13 cellular contexts compared by ENCODE assay signal in genomic region chr6:37491161-37491829, GRCh38. TPM values are rescaled to one million over a fixed set of nuclear protein-coding genes. Genes with fewer than 3 reads are reported as not detected.
A peak's percentile ranks its signal among the peaks of the same experiment; 100 is the strongest.
DNase-seq lines count a peak whose midpoint lies in the region; ATAC-seq and TF ChIP-seq lines count a peak whose summit lies in the region.
"Had no signal": no experiment of that assay in that cellular context is flagged by ENCODE, and none has a peak within 500 bp of the region (broad histone marks: within the 10 kb centered on the region; RNA-seq: fewer than 3 reads in every experiment).

No MANE protein-coding gene starts in this region.

- H3K9ac ChIP-seq in MM.1S (ENCODE audit: low read length) = no peak overlapping the region

- H3K4me1 Mint-ChIP-seq in T-cell = peaks cover 56 to 82% (median 73%) of the 10 kb centered on the region in 3 donors

- no peaks in the 10 kb centered on the region for H4K20me1 ChIP-seq in MM.1S (ENCODE audit: insufficient read depth, low read length)

- H3K36me3 Mint-ChIP-seq in T-cell = no peaks in the 10 kb centered on the region

- H3K27me3 ChIP-seq in heart left ventricle (no peaks in the 10 kb centered on the region), sigmoid colon (no peaks in the 10 kb centered on the region), MM.1S (replicated peaks; ENCODE audit: insufficient read depth, low read length) (no peaks in the 10 kb centered on the region)

- POLR2A ChIA-PET in T-cell (lab: Charles Lee) = interaction anchor here in 1 of 2 donors (1.0 to 2.1 kb wide), 2 partner anchors 11 to 26 kb away, joined by 3 to 8 read pairs; no protein-coding TSS in a partner anchor

- H3K4me1 ChIP-seq in heart left ventricle (peaks cover 0 to 37% (median 25%) of the 10 kb centered on the region in 12 donors), sigmoid colon (peaks cover 0 to 23% (median 17%) of the 10 kb centered on the region in 4 donors), MM.1S (ENCODE audit: low read length) (no peaks in the 10 kb centered on the region)

- ATAC-seq in T-cell (replicated peaks in 1 of 4) = peak in 2 of 4 experiments; percentile 18
- peak; percentile 18 to 41 (median 33) for ATAC-seq in heart left ventricle
- ATAC-seq: K562 had no signal

- TF ChIP-seq CTCF in heart left ventricle (IDR thresholded peaks at IDR 0.05) = no peak
- no peak for TF ChIP-seq CTCF in sigmoid colon (IDR thresholded peaks at IDR 0.05)
- TF ChIP-seq CTCF in MM.1S (IDR thresholded peaks at IDR 0.05; ENCODE audit: low read length) = no peak

- peak overlapping the region in 2 of 12 donors; percentile 27 for H3K27ac ChIP-seq in heart left ventricle
- H3K27ac ChIP-seq in sigmoid colon = no peak overlapping the region
- no peak overlapping the region for H3K27ac ChIP-seq in MM.1S (ENCODE audit: low read length)
- H3K27ac ChIP-seq: SK-N-MC had no signal

- H3K4me3 Mint-ChIP-seq in T-cell = peak overlapping the region in 1 of 3 donors; percentile 33

- peak; percentile 66 for DNase-seq in activated effector memory CD4-positive, alpha-beta T cell treated with anti-CD3 and anti-CD28 coated beads, Interleukin-2, amount 50 U/mL, for 16 hours
- DNase-seq in activated effector memory CD4-positive, alpha-beta T cell treated with Interleukin-2 at 50 U/mL for 16 hours = no peak
- DNase-seq in T-cell = no peak
- no peak for DNase-seq in heart left ventricle
- DNase-seq in sigmoid colon = peak; percentile 48
- DNase-seq in HUDEP-2 (lab: John Stamatoyannopoulos, UW; ENCODE audit: unreplicated experiment in 76 of 76) = no peak
- DNase-seq in MM.1S = no peak
- DNase-seq in GF-D8 (lab: John Stamatoyannopoulos, UW) = no peak
- DNase-seq: activated CD4-positive, alpha-beta T cell treated with anti-CD3 and anti-CD28 coated beads for 1 hour; NCI-H1694 treated with DMSO at 0.1 percent for 48 hours; stimulated activated CD4-positive, alpha-beta T cell treated with anti-CD3 and anti-CD28 coated beads, Interleukin-4, amount 100 ng/mL, for 1 hour had no signal

- intact Hi-C loops in heart left ventricle (cut with DNase I) = no loop called here
- intact Hi-C loops in sigmoid colon (cut with DNase I) = no loop called here

- no peak overlapping the region for H2AFZ ChIP-seq in MM.1S (ENCODE audit: low read length)

- 51 to 57% (median 55%) methylated on average over 11 to 12 of the region's 12 CpGs for WGBS in heart left ventricle, 4 donors
- 84% methylated on average over 12 of the region's 12 CpGs for WGBS in sigmoid colon, 2 donors

- H3K9me3 ChIP-seq in heart left ventricle = no peaks in the 10 kb centered on the region
- H3K9me3 ChIP-seq in sigmoid colon = no peaks in the 10 kb centered on the region
- H3K9me3 ChIP-seq in MM.1S (replicated peaks; ENCODE audit: insufficient read depth, low read length) = no peaks in the 10 kb centered on the region

- H3K4me3 ChIP-seq in heart left ventricle = no peak overlapping the region
- H3K4me3 ChIP-seq in sigmoid colon = no peak overlapping the region
- no peak overlapping the region for H3K4me3 ChIP-seq in MM.1S (ENCODE audit: low read length)
- H3K4me3 ChIP-seq: K562 had no signal

- CTCF ChIA-PET in T-cell (lab: Charles Lee) = interaction anchor here in 1 of 2 donors (0.6 to 1.2 kb wide), 4 partner anchors 24 to 108 kb away, joined by 3 to 4 read pairs (median 4); no protein-coding TSS in a partner anchor

- peaks cover 0 to 7% (median 0%) of the 10 kb centered on the region in 9 donors for H3K36me3 ChIP-seq in heart left ventricle
- peaks cover 0 to 4% (median 0%) of the 10 kb centered on the region in 4 donors for H3K36me3 ChIP-seq in sigmoid colon
- H3K36me3 ChIP-seq in MM.1S (replicated peaks; ENCODE audit: insufficient read depth, low read length) = no peaks in the 10 kb centered on the region

- no peaks in the 10 kb centered on the region for H3F3A ChIP-seq in MM.1S (ENCODE audit: insufficient read depth, low read length)

- no peak for TF ChIP-seq EP300 in sigmoid colon (IDR thresholded peaks at IDR 0.05)

- no peaks in the 10 kb centered on the region for H3K9me2 ChIP-seq in MM.1S (replicated peaks; ENCODE audit: insufficient read depth, low read length)

- 0 out of 2 replicates have a peak, but pooled peaks cover 3% of the 10 kb centered on the region for H3K79me2 ChIP-seq in MM.1S (ENCODE audit: low read length)

- no peak overlapping the region for H3K4me2 ChIP-seq in MM.1S (ENCODE audit: low read depth, low read length)

- no peaks in the 10 kb centered on the region for H3K27me3 Mint-ChIP-seq in T-cell

- no peaks in the 10 kb centered on the region for H3K9me3 Mint-ChIP-seq in T-cell

- TF ChIP-seq POLR2A in heart left ventricle (IDR thresholded peaks at IDR 0.05) (no peak), sigmoid colon (IDR thresholded peaks at IDR 0.05) (no peak)

- peak overlapping the region; percentile 63 to 96 for H3K27ac Mint-ChIP-seq in T-cell

RNA-seq across cellular contexts. Expression of gene CCDC167, which starts 8.4 kb away (rescaled TPM):
- total RNA-seq in T-cell (10 to 100 TPM; 14.3 to 25.2 (median 17.8) TPM), heart left ventricle (10 to 100 TPM; 17.6 to 53.7 (median 25.2) TPM), sigmoid colon (10 to 100 TPM; 16.0 to 36.4 (median 22.0) TPM)
- polyA plus RNA-seq in heart left ventricle (10 to 100 TPM; 44.2 to 76.7 TPM), sigmoid colon (10 to 100 TPM; 13.8 to 54.0 (median 30.3) TPM)

RNA-seq across cellular contexts. Expression of gene CMTR1, which starts 58.3 kb away (rescaled TPM):
- total RNA-seq in T-cell (10 to 100 TPM; 62.5 to 82.7 (median 75.2) TPM), heart left ventricle (10 to 100 TPM; 23.1 to 40.7 (median 31.9) TPM), sigmoid colon (10 to 100 TPM; 30.8 to 33.5 (median 33.3) TPM)
- polyA plus RNA-seq in heart left ventricle (10 to 100 TPM; 16.3 to 19.2 TPM), sigmoid colon (10 to 100 TPM in 1 of 3 donors, 1 to 10 TPM in 2; 4.2 to 27.0 (median 4.8) TPM)

Comparison
In these comparisons a context has a peak if more than half of its experiments do, and no peak if none do; other contexts are left out.
1. DNase-seq: peak in activated effector memory CD4-positive, alpha-beta T cell treated with anti-CD3 and anti-CD28 coated beads, Interleukin-2, amount 50 U/mL, for 16 hours (single experiment) and sigmoid colon (single experiment); none in activated effector memory CD4-positive, alpha-beta T cell treated with Interleukin-2 at 50 U/mL for 16 hours (single experiment), T-cell (0 of 34), heart left ventricle (0 of 5), HUDEP-2 (0 of 76), MM.1S (single experiment) and GF-D8 (single experiment).